ENCODE assay signal across 11 cellular contexts in the genomic region with DNA sequence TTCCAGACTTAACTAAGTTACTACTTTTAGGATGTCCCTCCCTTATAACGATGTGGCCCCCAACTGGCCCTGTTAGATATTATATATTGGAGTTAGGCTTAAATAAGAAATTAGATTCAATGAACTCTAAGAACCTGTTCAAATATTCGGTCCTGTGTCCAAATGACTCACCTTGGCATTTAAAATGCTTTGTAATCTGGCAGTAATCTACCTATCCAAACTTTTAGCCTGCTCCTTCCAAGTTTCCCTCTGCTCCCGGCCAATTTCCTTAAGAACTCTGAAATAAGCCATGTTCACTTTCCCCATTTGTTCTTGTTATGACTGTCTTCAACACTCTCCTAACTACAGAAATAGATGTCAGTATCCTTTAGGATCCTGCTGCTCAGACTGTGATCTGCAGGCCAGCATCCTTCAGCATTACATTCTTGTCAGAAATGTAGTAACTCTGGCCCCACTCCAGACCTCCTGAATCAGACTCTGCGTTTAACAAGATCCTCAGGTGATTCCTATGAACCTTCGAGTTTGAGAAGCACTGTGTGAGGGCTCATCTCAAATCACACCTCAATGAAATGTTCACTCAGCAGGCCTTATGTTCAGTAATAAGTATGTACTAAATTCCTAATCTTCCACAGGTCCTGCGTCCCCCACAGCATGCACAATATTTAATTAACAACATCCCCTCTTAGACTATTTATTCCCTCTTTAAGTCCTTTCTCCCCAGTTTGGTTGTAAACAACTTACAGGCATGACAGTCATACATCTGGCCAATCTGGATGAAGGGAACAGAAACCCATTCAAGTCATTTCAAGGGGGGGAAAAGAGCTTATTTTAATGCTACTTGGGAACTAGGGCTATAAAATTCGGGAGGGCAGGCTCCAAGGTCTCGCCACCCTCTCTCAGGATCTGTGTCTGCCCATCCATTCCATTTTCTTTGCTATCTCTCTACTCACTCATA. TPM values are rescaled to one million over a fixed set of nuclear protein-coding genes. Genes with fewer than 3 reads are reported as not detected.
DNase-seq lines count a peak whose midpoint lies in the region; ATAC-seq and TF ChIP-seq lines count a peak whose summit lies in the region.
"Had no signal": no experiment of that assay in that cellular context is flagged by ENCODE, and none has a peak within 500 bp of the region (broad histone marks: within the 10 kb centered on the region; RNA-seq: fewer than 3 reads in every experiment).

No MANE protein-coding gene starts in this region.

- TF ChIP-seq CTCF in WERI-Rb-1 (IDR thresholded peaks at IDR 0.05; ENCODE audit: low read depth, low read length) = no peak

- no peaks in the 10 kb centered on the region for H3K27me3 ChIP-seq in WERI-Rb-1 (ENCODE audit: insufficient read depth, low read depth, severe bottlenecking)
- peaks cover 10% of the 10 kb centered on the region for H3K27me3 ChIP-seq in SJCRH30
- H3K27me3 ChIP-seq: esophagus squamous epithelium, vagina had no signal

- no peaks in the 10 kb centered on the region for H3K27me3 Mint-ChIP-seq in activated T-cell treated with anti-CD3 and anti-CD28 coated beads, Interleukin-2, amount 50 U/mL, for 4 hours (ENCODE audit: low read depth)
- H3K27me3 Mint-ChIP-seq in immature natural killer cell (ENCODE audit: low read depth in 3 of 3) = peaks cover 0 to 8% (median 6%) of the 10 kb centered on the region in 3 donors

- no peak overlapping the region for H3K4me3 ChIP-seq in WERI-Rb-1 (ENCODE audit: low read depth, low read length)
- H3K4me3 ChIP-seq in SJCRH30 = no peak overlapping the region
- H3K4me3 ChIP-seq: esophagus squamous epithelium, vagina had no signal

- H3K27ac Mint-ChIP-seq in immature natural killer cell = peak overlapping the region; percentile 37 to 97 (median 94)

- peaks cover 17% of the 10 kb centered on the region for H3K36me3 Mint-ChIP-seq in activated T-cell treated with anti-CD3 and anti-CD28 coated beads, Interleukin-2, amount 50 U/mL, for 4 hours (ENCODE audit: insufficient read depth)
- H3K36me3 Mint-ChIP-seq in immature natural killer cell = peaks cover 14 to 16% (median 14%) of the 10 kb centered on the region in 3 donors

- peak overlapping the region; percentile 90 for H3K4me3 Mint-ChIP-seq in activated T-cell treated with anti-CD3 and anti-CD28 coated beads, Interleukin-2, amount 50 U/mL, for 4 hours
- H3K4me3 Mint-ChIP-seq in immature natural killer cell = peak overlapping the region; percentile 92 to 96 (median 95)

- H3K4me1 Mint-ChIP-seq in activated T-cell treated with anti-CD3 and anti-CD28 coated beads, Interleukin-2, amount 50 U/mL, for 4 hours (ENCODE audit: low read depth) = peaks cover 56% of the 10 kb centered on the region
- H3K4me1 Mint-ChIP-seq in immature natural killer cell = peaks cover 53 to 89% of the 10 kb centered on the region in 2 donors

- H3K9me3 Mint-ChIP-seq in activated T-cell treated with anti-CD3 and anti-CD28 coated beads, Interleukin-2, amount 50 U/mL, for 4 hours = peaks cover 13% of the 10 kb centered on the region
- H3K9me3 Mint-ChIP-seq in immature natural killer cell = peaks cover 0 to 5% (median 0%) of the 10 kb centered on the region in 6 donors

- peak overlapping the region; percentile 98 for H3K27ac ChIP-seq in WERI-Rb-1
- H3K27ac ChIP-seq in SJCRH30 = no peak overlapping the region
- H3K27ac ChIP-seq: vagina had no signal

- H3K36me3 ChIP-seq in WERI-Rb-1 (peaks cover 5% of the 10 kb centered on the region; the same call in 1 of the 2 replicates), SJCRH30 (no peaks in the 10 kb centered on the region)
- H3K36me3 ChIP-seq: esophagus squamous epithelium, vagina had no signal

- H3K9me3 ChIP-seq in WERI-Rb-1 (ENCODE audit: severe bottlenecking) (no peaks in the 10 kb centered on the region), SJCRH30 (replicated peaks) (no peaks in the 10 kb centered on the region)
- H3K9me3 ChIP-seq: esophagus squamous epithelium, vagina had no signal

- H3K4me1 ChIP-seq in SJCRH30 = no peaks in the 10 kb centered on the region

- no peak for DNase-seq in activated T-cell treated with anti-CD3 and anti-CD28 coated beads, Interleukin-2, amount 50 U/mL, for 4 hours
- DNase-seq in activated T-cell treated with anti-CD3 and anti-CD28 coated beads for 4 hours (no peak), WERI-Rb-1 (no peak), immature natural killer cell (no peak), superior temporal gyrus (ENCODE audit: extremely low spot score) (peak; percentile 72), SJCRH30 (no peak), RKO (ENCODE audit: low spot score) (no peak)
- DNase-seq in activated CD4-positive, alpha-beta T cell treated with anti-CD3 and anti-CD28 coated beads, Interleukin-2, amount 50 U/mL, for 1 hour = no peak
- DNase-seq: esophagus squamous epithelium, NCI-H2107 had no signal

- no peak for ATAC-seq in activated T-cell treated with anti-CD3 and anti-CD28 coated beads, Interleukin-2, amount 50 U/mL, for 4 hours

RNA-seq across cellular contexts. Expression of gene ATP8A1, which starts 3.0 kb away (rescaled TPM):
- 10 to 100 TPM in 2 of 3 donors, 1 to 10 TPM in 1; 8.1 to 14.8 (median 11.4) TPM for total RNA-seq in activated T-cell treated with anti-CD3 and anti-CD28 coated beads, Interleukin-2, amount 50 U/mL, for 4 hours
- 10 to 100 TPM; 15.3 to 23.0 (median 18.1) TPM for polyA plus RNA-seq in immature natural killer cell
- total RNA-seq in SJCRH30 (2014; rRNA removed; shearing (Covaris generic)) = 0.03 and 0.20 TPM in 2 replicates
